Comparison of ENCODE assay signal across 2 cellular contexts in genomic region chr1:149962039-149962647, GRCh38.
TF ChIP-seq lines count a peak whose summit lies in the region.

No MANE protein-coding gene starts in this region.

TF ChIP-seq in HCT116, 20 proteins besides CTCF, POLR2A, EP300 and RAD21:
- no peak for TF ChIP-seq SIN3A (IDR thresholded peaks at IDR 0.05; ENCODE audit: low read depth)
- no peak for TF ChIP-seq EZH2 (IDR thresholded peaks at IDR 0.05)
- no peak for TF ChIP-seq FOSL1 (IDR thresholded peaks at IDR 0.05; ENCODE audit: low read depth)
- TF ChIP-seq REST (IDR thresholded peaks at IDR 0.05; ENCODE audit: low read depth) = no peak
- peak; percentile 52 for TF ChIP-seq ELF1 (IDR thresholded peaks at IDR 0.05; ENCODE audit: borderline replicate concordance, low read depth)
- TF ChIP-seq POLR2AphosphoS5 (IDR thresholded peaks at IDR 0.05; ENCODE audit: low read depth, low read length) = no peak
- no peak for TF ChIP-seq ZBTB33 (IDR thresholded peaks at IDR 0.05; ENCODE audit: extremely low read depth, insufficient replicate concordance, low read length)
- TF ChIP-seq SP1 (IDR thresholded peaks at IDR 0.05; ENCODE audit: low read depth) = no peak
- no peak for TF ChIP-seq MAX (IDR thresholded peaks at IDR 0.05)
- no peak for TF ChIP-seq TCF7L2 (IDR thresholded peaks at IDR 0.05; ENCODE audit: borderline replicate concordance, extremely low read depth, insufficient read depth, insufficient read length)
- peak; percentile 11; the same call in 1 of the 2 replicates for TF ChIP-seq CEBPB (IDR thresholded peaks at IDR 0.05; ENCODE audit: low read depth)
- no peak for TF ChIP-seq CBX3 (IDR thresholded peaks at IDR 0.05; ENCODE audit: low read depth)
- TF ChIP-seq YY1 (IDR thresholded peaks at IDR 0.05; ENCODE audit: extremely low read depth, insufficient replicate concordance, low read depth, low read length) = no peak
- TF ChIP-seq ATF3 (IDR thresholded peaks at IDR 0.05) = no peak

TF ChIP-seq in H1, 55 proteins besides CTCF, POLR2A, EP300 and RAD21:
- TF ChIP-seq MAFK (IDR thresholded peaks at IDR 0.05; ENCODE audit: low read depth, low read length) = no peak
- no peak for TF ChIP-seq E2F6 (IDR thresholded peaks at IDR 0.05)
